In the genomic region with DNA sequence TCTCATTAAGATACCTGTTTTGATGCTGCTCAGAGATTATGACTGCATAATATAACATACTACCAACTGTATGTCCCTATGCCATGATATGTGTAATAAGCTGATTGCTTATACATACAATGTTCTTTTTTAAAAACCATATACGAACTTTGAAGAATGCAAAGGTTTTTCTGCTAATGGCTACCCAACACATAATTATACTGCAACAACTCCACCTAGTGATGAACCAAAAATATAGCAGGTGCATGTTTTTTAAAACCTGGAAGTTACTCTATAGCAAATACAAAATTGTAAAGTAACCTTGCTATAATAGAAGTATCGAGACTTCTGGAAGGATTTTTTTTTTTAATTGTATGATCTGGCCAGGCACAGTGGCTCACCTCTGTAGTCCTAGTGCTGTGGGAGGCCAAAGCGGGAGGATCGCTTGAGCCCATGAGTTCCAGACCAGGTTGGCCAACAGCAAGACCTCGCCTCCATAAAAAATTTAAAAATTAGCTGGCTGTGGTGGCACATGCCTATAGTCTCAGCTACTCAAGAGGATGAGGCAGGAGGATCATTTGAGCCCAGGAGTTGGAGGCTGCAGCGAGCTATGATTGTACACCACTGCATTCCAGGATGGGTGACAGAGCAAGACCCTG, we compare ENCODE assay signal across 8 cellular contexts. TPM values are rescaled to one million over a fixed set of nuclear protein-coding genes. Genes with fewer than 3 reads are reported as not detected.
DNase-seq lines count a peak whose midpoint lies in the region; ATAC-seq, FAIRE-seq and TF ChIP-seq lines count a peak whose summit lies in the region.

No MANE protein-coding gene starts in this region.

- no peak for DNase-seq in AG04450 (ENCODE audit: low read depth, low spot score)
- peak; percentile 4 for DNase-seq in GM12892 (ENCODE audit: insufficient read length)
- DNase-seq in NCI-H69 (lab: John Stamatoyannopoulos, UW): peak; percentile 36
- peak; percentile 4 to 34 for DNase-seq in dermis microvascular lymphatic vessel endothelial cell (ENCODE audit: low read depth in 2 of 2)
- DNase-seq in middle frontal gyrus (ENCODE audit: extremely low spot score, low spot score): peak; percentile 25
- no peak for DNase-seq in MG63

- H3K27me3 ChIP-seq in AG04450 (ENCODE audit: control insufficient read depth, insufficient read depth, low read length) (no peaks in the 10 kb centered on the region), MG63 (no peaks in the 10 kb centered on the region)

- ATAC-seq in GM18519 (IDR thresholded peaks at IDR 0.05; ENCODE audit: low FRiP score, unreplicated experiment) (no peak), GM21619 (IDR thresholded peaks at IDR 0.05; ENCODE audit: unreplicated experiment) (no peak)

- H3K4me3 ChIP-seq in AG04450 (ENCODE audit: low read depth, low read length): no peak overlapping the region
- H3K4me3 ChIP-seq in MG63: no peak overlapping the region

- peak; percentile 67 for TF ChIP-seq CTCF in AG04450 (IDR thresholded peaks at IDR 0.05; ENCODE audit: low read depth, low read length)

- no peak overlapping the region for H3K27ac ChIP-seq in AG04450 (ENCODE audit: low read depth, low read length)

- CTCF ChIA-PET in AG04450 (lab: Charles Lee): interaction anchor here (0.5 to 9.6 kb wide), 26 partner anchors 8 to 442 kb away, joined by 3 to 161 read pairs (median 4); no protein-coding TSS in a partner anchor

- TF ChIP-seq POLR2A in GM12892 (IDR thresholded peaks at IDR 0.05; ENCODE audit: low read depth, low read length): no peak

- peak; percentile 80 for FAIRE-seq in GM12892 (lab: Jason Lieb, UNC)

- no peaks in the 10 kb centered on the region for H3K9me3 ChIP-seq in AG04450 (ENCODE audit: control insufficient read depth, insufficient read depth, low read length)
- H3K9me3 ChIP-seq in MG63: no peaks in the 10 kb centered on the region

- POLR2A ChIA-PET in AG04450 (lab: Yijun Ruan, JAX): no interaction called here

- no peaks in the 10 kb centered on the region for H3K36me3 ChIP-seq in MG63

RNA-seq across cellular contexts. Expression of a gene that starts 49.1 kb away (rescaled TPM):
- 4.4 and 5.1 TPM in 2 replicates for polyA plus RNA-seq in AG04450 (2011; rRNA removed)
- 2.6 and 6.9 TPM in 2 replicates for polyA minus RNA-seq in AG04450 (2011; rRNA and poly(A)+ RNA removed)
- polyA plus RNA-seq in GM12892 (2012; ENCODE audit: missing spikeins): 5.8 TPM
- 5.8 and 6.3 TPM in 2 replicates for total RNA-seq in dermis microvascular lymphatic vessel endothelial cell
- total RNA-seq in MG63 (2014; rRNA removed; shearing (Covaris generic); ENCODE audit: low replicate concordance): 6.3 and 12.0 TPM in 2 replicates

Comparison
In these comparisons a context has a peak if more than half of its experiments do, and no peak if none do; other contexts are left out.
1. DNase-seq: peak in GM12892 (single experiment), NCI-H69 (single experiment), dermis microvascular lymphatic vessel endothelial cell (2 of 2) and middle frontal gyrus (single experiment); none in AG04450 (single experiment) and MG63 (single experiment).